ENCODE assay signal across 7 cellular contexts in the genomic region with DNA sequence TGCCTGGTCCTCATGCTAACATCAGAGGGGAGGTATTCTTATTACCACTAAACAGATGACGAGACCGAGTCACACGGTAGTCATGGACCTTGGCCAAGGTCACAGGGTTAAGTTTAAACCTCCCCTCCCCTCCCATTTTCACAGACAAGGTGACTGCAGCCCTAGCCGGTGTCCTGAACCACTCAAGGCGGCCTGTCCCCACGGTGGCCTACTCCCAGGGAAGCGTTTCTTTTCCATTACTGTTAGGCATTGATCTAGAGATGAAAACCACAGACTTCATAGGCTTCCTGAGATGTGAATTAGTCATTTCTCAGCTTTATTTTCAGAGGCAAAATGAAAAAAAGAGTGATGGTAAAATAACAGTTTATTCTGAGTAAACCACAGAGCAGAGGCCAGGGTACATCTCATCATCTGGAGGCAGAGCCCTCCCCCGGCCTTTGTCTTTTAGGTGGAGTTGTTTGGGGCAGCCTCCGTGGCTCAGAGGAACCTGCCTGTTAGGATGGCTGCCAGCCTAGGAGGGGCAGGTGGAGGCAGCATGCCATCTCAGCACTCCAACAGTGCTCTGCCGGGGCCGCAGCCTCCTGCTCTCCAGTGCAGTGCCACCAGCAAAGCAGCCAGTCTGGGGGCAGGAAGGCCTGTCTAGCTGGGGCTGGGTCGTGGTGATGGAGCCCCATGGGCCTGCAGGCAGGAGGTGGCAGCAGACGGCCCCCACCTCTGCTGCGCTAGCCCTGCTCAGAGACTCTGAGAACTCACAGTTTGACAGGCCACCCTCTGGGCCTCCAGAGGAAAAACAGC.
DNase-seq lines count a peak whose midpoint lies in the region; ATAC-seq and TF ChIP-seq lines count a peak whose summit lies in the region.

No MANE protein-coding gene starts in this region.

- DNase-seq in HS-5 (ENCODE audit: low read depth) (peak; percentile 68), NCI-H187 (lab: John Stamatoyannopoulos, UW) (no peak)
- peak; percentile 42 for DNase-seq in activated CD4-positive, CD25-positive, alpha-beta regulatory T cell treated with anti-CD3 and anti-CD28 coated beads, Interleukin-2, amount 50 U/mL, for 16 hours (ENCODE audit: low read depth, low spot score)
- peak; percentile 53 to 63 for DNase-seq in central memory CD8-positive, alpha-beta T cell (ENCODE audit: low spot score in 2 of 2)
- DNase-seq in stimulated activated naive CD8-positive, alpha-beta T cell treated with anti-CD3 and anti-CD28 coated beads, Interleukin-15, Interleukin-2, amounts not matched to agents 100 U/mL and 50 U/mL, for 24 hours = peak; percentile 75

- peaks cover 0 to 4% of the 10 kb centered on the region in 2 donors for H3K36me3 ChIP-seq in muscle layer of duodenum (ENCODE audit: control insufficient read depth in 1 of 2, insufficient read depth in 2 of 2, low read length in 2 of 2)

- H3K4me3 ChIP-seq in muscle layer of duodenum (ENCODE audit: low read depth in 1 of 2, low read length in 2 of 2) = no peak overlapping the region

- H3K27me3 ChIP-seq in muscle layer of duodenum (ENCODE audit: low read depth, low read length) = no peaks in the 10 kb centered on the region

- H3K9me3 ChIP-seq in muscle layer of duodenum (ENCODE audit: control insufficient read depth in 1 of 2, low read length in 2 of 2) = no peaks in the 10 kb centered on the region

- peak; percentile 12 for TF ChIP-seq POLR2A in GM19193 (IDR thresholded peaks at IDR 0.05; ENCODE audit: extremely low read depth, insufficient read depth, insufficient read length)

- peaks cover 20 to 39% of the 10 kb centered on the region in 2 donors for H3K4me1 ChIP-seq in muscle layer of duodenum (ENCODE audit: control insufficient read depth in 1 of 2, insufficient read depth in 2 of 2, low read length in 2 of 2)

- peaks cover 86% of the 10 kb centered on the region for H3K4me1 Mint-ChIP-seq in central memory CD8-positive, alpha-beta T cell

- H3K27me3 Mint-ChIP-seq in central memory CD8-positive, alpha-beta T cell = no peaks in the 10 kb centered on the region

- peak overlapping the region; percentile 48 for H3K27ac ChIP-seq in muscle layer of duodenum (ENCODE audit: low read length)

- H3K36me3 Mint-ChIP-seq in central memory CD8-positive, alpha-beta T cell (ENCODE audit: insufficient read depth) = peaks cover 22% of the 10 kb centered on the region

- ATAC-seq in central memory CD8-positive, alpha-beta T cell (replicated peaks; ENCODE audit: extremely low read depth, poor library complexity, severe bottlenecking) = peak; percentile 68
- ATAC-seq in stimulated activated naive CD8-positive, alpha-beta T cell treated with anti-CD3 and anti-CD28 coated beads, Interleukin-15, Interleukin-2, amounts not matched to agents 100 U/mL and 50 U/mL, for 24 hours = peak; percentile 81

- H3K27ac Mint-ChIP-seq in central memory CD8-positive, alpha-beta T cell (ENCODE audit: low read depth) = peak overlapping the region; percentile 95

- H3K9me3 Mint-ChIP-seq in central memory CD8-positive, alpha-beta T cell = no peaks in the 10 kb centered on the region

- H3K4me3 Mint-ChIP-seq in central memory CD8-positive, alpha-beta T cell = peak overlapping the region; percentile 75

Comparison
In these comparisons a context has a peak if more than half of its experiments do, and no peak if none do; other contexts are left out.
1. DNase-seq: peak in HS-5 (single experiment), activated CD4-positive, CD25-positive, alpha-beta regulatory T cell treated with anti-CD3 and anti-CD28 coated beads, Interleukin-2, amount 50 U/mL, for 16 hours (single experiment), central memory CD8-positive, alpha-beta T cell (2 of 2) and stimulated activated naive CD8-positive, alpha-beta T cell treated with anti-CD3 and anti-CD28 coated beads, Interleukin-15, Interleukin-2, amounts not matched to agents 100 U/mL and 50 U/mL, for 24 hours (single experiment); none in NCI-H187 (0 of 2).